24 cellular contexts compared by ENCODE assay signal in the genomic region with DNA sequence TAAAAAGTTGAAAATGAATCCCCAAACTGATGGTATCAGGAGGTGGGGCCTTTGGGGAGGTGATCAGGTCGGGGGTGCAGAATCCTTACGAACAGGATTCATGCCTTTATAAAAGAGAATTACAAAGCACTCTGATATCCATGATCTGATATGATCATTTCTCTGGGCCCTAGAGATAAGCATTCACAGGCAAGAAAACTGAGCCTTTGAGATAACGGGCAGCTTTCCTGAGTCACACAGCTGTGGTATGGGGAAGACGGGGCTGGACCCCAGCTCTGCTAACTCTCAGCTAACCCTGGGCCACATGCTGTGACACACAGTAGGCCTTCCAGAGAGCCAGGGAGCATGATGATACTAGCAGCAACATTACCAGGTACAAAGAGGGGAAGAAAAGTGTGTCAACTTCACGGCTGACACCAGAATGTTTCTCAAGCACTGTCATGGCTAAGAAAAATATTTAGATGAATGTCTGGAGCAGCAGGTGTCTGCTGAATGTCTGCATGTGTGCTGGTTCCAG.
"Had no signal": no experiment of that assay in that cellular context is flagged by ENCODE, and none has a peak within 500 bp of the region (broad histone marks: within the 10 kb centered on the region; RNA-seq: fewer than 3 reads in every experiment).

No MANE protein-coding gene starts in this region.

- H3K36me3 Mint-ChIP-seq: activated CD8-positive, alpha-beta memory T cell treated with anti-CD3 and anti-CD28 coated beads, Interleukin-2, amount 10 ng/mL, durations not matched to agents 7 days and 5 days; activated naive CD4-positive, alpha-beta T cell treated with anti-CD3 and anti-CD28 coated beads, Interleukin-2, amount 50 U/mL, for 72 hours; T-cell had no signal

- H3K9me3 Mint-ChIP-seq: activated B cell treated with CpG ODN at 0.5 μM for 24 hours; activated CD4-positive, alpha-beta T cell treated with anti-CD3 and anti-CD28 coated beads, Interleukin-2, amount 10 ng/mL, durations not matched to agents 24 days and 14 days; activated naive CD4-positive, alpha-beta T cell treated with anti-CD3 and anti-CD28 coated beads, Interleukin-2, amount 50 U/mL, for 72 hours; activated T-cell treated with anti-CD3 and anti-CD28 coated beads, Interleukin-2, amount 50 U/mL, for 24 hours; activated T-helper 1 cell treated with anti-CD3 and anti-CD28 coated beads, Interleukin-12 subunit alpha, Interleukin-12 subunit beta, Interleukin-2, Interleukin-4 antibody, amounts not matched to agents 30 ng/mL and 10 ng/mL and 1 ng/mL, durations not matched to agents 14 hours and 24 hours and 36 hours; T-cell had no signal

- H3K27ac Mint-ChIP-seq: activated B cell treated with CpG ODN at 0.5 μM for 24 hours; activated CD4-positive, alpha-beta T cell treated with anti-CD3 and anti-CD28 coated beads, Interleukin-2, amount 10 ng/mL, durations not matched to agents 24 days and 14 days; activated naive CD4-positive, alpha-beta T cell treated with anti-CD3 and anti-CD28 coated beads, Interleukin-2, amount 50 U/mL, for 72 hours; activated T-cell treated with anti-CD3 and anti-CD28 coated beads, Interleukin-2, amount 50 U/mL, for 24 hours; T-cell had no signal

- H3K27me3 Mint-ChIP-seq: activated B cell treated with CpG ODN at 0.5 μM for 24 hours; activated CD4-positive, alpha-beta T cell treated with anti-CD3 and anti-CD28 coated beads, Interleukin-2, amount 10 ng/mL, durations not matched to agents 24 days and 14 days; activated CD8-positive, alpha-beta memory T cell treated with anti-CD3 and anti-CD28 coated beads, Interleukin-2, amount 10 ng/mL, durations not matched to agents 7 days and 5 days; activated T-cell treated with anti-CD3 and anti-CD28 coated beads, Interleukin-2, amount 50 U/mL, for 24 hours; T-cell had no signal

- ATAC-seq: activated CD8-positive, alpha-beta memory T cell treated with anti-CD3 and anti-CD28 coated beads, Interleukin-2, amount 10 ng/mL, durations not matched to agents 7 days and 5 days; activated naive CD4-positive, alpha-beta T cell treated with anti-CD3 and anti-CD28 coated beads, Interleukin-2, amount 50 U/mL, for 72 hours; PC-3; T-cell had no signal

- FAIRE-seq: colon, RCC 7860 had no signal

- H3K4me3 Mint-ChIP-seq: activated B cell treated with CpG ODN at 0.5 μM for 24 hours; activated CD4-positive, alpha-beta T cell treated with anti-CD3 and anti-CD28 coated beads, Interleukin-2, amount 10 ng/mL, durations not matched to agents 24 days and 14 days; activated CD8-positive, alpha-beta memory T cell treated with anti-CD3 and anti-CD28 coated beads, Interleukin-2, amount 10 ng/mL, durations not matched to agents 7 days and 5 days; activated T-cell treated with anti-CD3 and anti-CD28 coated beads, Interleukin-2, amount 50 U/mL, for 24 hours; activated T-helper 1 cell treated with anti-CD3 and anti-CD28 coated beads, Interleukin-12 subunit alpha, Interleukin-12 subunit beta, Interleukin-2, Interleukin-4 antibody, amounts not matched to agents 30 ng/mL and 10 ng/mL and 1 ng/mL, durations not matched to agents 14 hours and 24 hours and 36 hours; T-cell had no signal

- H3K4me1 Mint-ChIP-seq: activated B cell treated with CpG ODN at 0.5 μM for 24 hours; activated CD4-positive, alpha-beta T cell treated with anti-CD3 and anti-CD28 coated beads, Interleukin-2, amount 10 ng/mL, durations not matched to agents 24 days and 14 days; T-cell had no signal

- DNase-seq: activated B cell treated with CpG ODN at 0.5 μM for 24 hours; activated CD4-positive, alpha-beta T cell treated with anti-CD3 and anti-CD28 coated beads for 1 hour; activated CD4-positive, alpha-beta T cell treated with anti-CD3 and anti-CD28 coated beads, Interleukin-2, amount 10 ng/mL, durations not matched to agents 24 days and 14 days; activated CD4-positive, alpha-beta T cell treated with anti-CD3 and anti-CD28 coated beads, Interleukin-2, amount 50 U/mL, for 48 hours; activated CD8-positive, alpha-beta memory T cell treated with anti-CD3 and anti-CD28 coated beads, Interleukin-2, amount 10 ng/mL, durations not matched to agents 7 days and 5 days; activated effector memory CD4-positive, alpha-beta T cell treated with Interleukin-2 at 50 U/mL for 16 hours; activated naive CD4-positive, alpha-beta T cell; activated T-cell treated with anti-CD3 and anti-CD28 coated beads, Interleukin-2, amount 50 U/mL, for 24 hours; cerebellar nuclear complex; Kasumi-1; KBM-7; NCI-H1048; NCI-H1417; NCI-H1930; NCI-H345; NCI-H510A treated with DMSO at 0.1 percent for 48 hours; NCI-H69; PC-3; SHP77; T-cell had no signal
